ENCODE assay signal across 28 cellular contexts in the genomic region with DNA sequence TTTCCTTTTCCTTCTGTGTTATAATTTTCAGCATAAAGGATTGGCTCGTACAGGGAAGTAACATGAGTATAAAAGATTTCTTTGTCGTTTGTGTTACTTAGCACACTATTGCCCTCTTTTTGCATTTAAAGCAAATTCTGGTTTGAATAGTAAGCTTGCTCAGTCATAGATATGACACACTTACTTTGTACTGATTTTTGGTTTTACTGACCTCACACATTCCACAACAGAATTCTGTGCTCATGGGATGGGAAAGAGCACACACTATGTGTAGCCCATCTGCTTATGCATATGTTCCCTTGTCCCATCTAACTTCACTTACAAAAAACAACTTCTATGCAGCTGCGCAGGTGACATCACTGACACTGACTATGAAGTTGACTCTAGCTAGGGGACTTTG.
DNase-seq lines count a peak whose midpoint lies in the region; ATAC-seq, FAIRE-seq and TF ChIP-seq lines count a peak whose summit lies in the region.
"Had no signal": no experiment of that assay in that cellular context is flagged by ENCODE, and none has a peak within 500 bp of the region (broad histone marks: within the 10 kb centered on the region; RNA-seq: fewer than 3 reads in every experiment).

No MANE protein-coding gene starts in this region.

- H2BK120ac ChIP-seq in mesenchymal stem cell (ENCODE audit: low read depth, low read length), result no peak overlapping the region

- WGBS in mesenchymal stem cell, result 100% methylated on average over 1 of the region's 3 CpGs

- H2AFZ ChIP-seq in mesenchymal stem cell (ENCODE audit: low read depth, low read length), result no peak overlapping the region
- H2AFZ ChIP-seq: neural progenitor cell had no signal

- no peaks in the 10 kb centered on the region for H3K79me1 ChIP-seq in mesenchymal stem cell (replicated peaks; ENCODE audit: low read length, poor library complexity, severe bottlenecking)

- H4K8ac ChIP-seq in mesenchymal stem cell (ENCODE audit: low read length), result no peak overlapping the region

- peaks cover 8% of the 10 kb centered on the region for H3K4me1 ChIP-seq in mesenchymal stem cell (ENCODE audit: control insufficient read depth, insufficient read depth, low read depth, low read length)
- no peaks in the 10 kb centered on the region for H3K4me1 ChIP-seq in kidney (ENCODE audit: control insufficient read depth in 1 of 2, insufficient read depth in 1 of 2, low read depth in 1 of 2, low read length in 2 of 2)
- H3K4me1 ChIP-seq: heart left ventricle, prostate gland, upper lobe of right lung had no signal

- FAIRE-seq in kidney (lab: Jason Lieb, UNC), result no peak
- FAIRE-seq: K562 had no signal

- H2BK12ac ChIP-seq in mesenchymal stem cell (ENCODE audit: low read length in 2 of 2), result no peak overlapping the region

- no peak overlapping the region for H2AK5ac ChIP-seq in mesenchymal stem cell (ENCODE audit: low read length, severe bottlenecking)

- H3K14ac ChIP-seq in mesenchymal stem cell (ENCODE audit: low read length in 2 of 2), result no peak overlapping the region

- no peak for TF ChIP-seq CTCF in AG10803 (conservative IDR thresholded peaks at IDR 0.05; ENCODE audit: low read length)
- TF ChIP-seq CTCF in cardiac fibroblast (IDR thresholded peaks at IDR 0.05; ENCODE audit: low read depth, low read length), result no peak
- no peak for TF ChIP-seq CTCF in kidney (IDR thresholded peaks at IDR 0.05; ENCODE audit: borderline replicate concordance, extremely low read depth, insufficient read depth)

- intact Hi-C loops in kidney (cut with DNase I), result no loop called here

- H2BK15ac ChIP-seq in mesenchymal stem cell (ENCODE audit: low read depth, poor library complexity, severe bottlenecking), result no peak overlapping the region

- H3K9ac ChIP-seq in mesenchymal stem cell (ENCODE audit: low read length), result peak overlapping the region; percentile 35
- no peak overlapping the region for H3K9ac ChIP-seq in kidney (ENCODE audit: low read length in 2 of 2)
- H3K9ac ChIP-seq: neural progenitor cell, SK-N-SH had no signal

- H3K4me3 ChIP-seq in AG10803 (ENCODE audit: low read length) (no peak overlapping the region), cardiac fibroblast (replicated peaks in 1 of 2; ENCODE audit: low read depth in 2 of 2, low read length in 2 of 2) (no peak overlapping the region), mesenchymal stem cell (ENCODE audit: insufficient read depth in 1 of 2, low read depth in 1 of 2, low read length in 2 of 2) (no peak overlapping the region), kidney (ENCODE audit: low read length in 2 of 2) (no peak overlapping the region)
- H3K4me3 ChIP-seq: heart left ventricle, K562, neural progenitor cell, prostate gland, skin epidermis, upper lobe of right lung had no signal

- H3K4me2 ChIP-seq in mesenchymal stem cell (ENCODE audit: low read length, poor library complexity, severe bottlenecking), result no peak overlapping the region
- H3K4me2 ChIP-seq: neural progenitor cell, SK-N-SH had no signal

- H3K4ac ChIP-seq in mesenchymal stem cell (ENCODE audit: low read depth in 1 of 2, low read length in 2 of 2), result no peak overlapping the region

- no peak overlapping the region for H3K18ac ChIP-seq in mesenchymal stem cell (ENCODE audit: low read depth in 1 of 2, low read length in 2 of 2)

- H3K27ac ChIP-seq in mesenchymal stem cell (ENCODE audit: low read length, poor library complexity, severe bottlenecking), result no peak overlapping the region
- H3K27ac ChIP-seq in kidney (ENCODE audit: low read depth in 2 of 2, low read length in 2 of 2), result no peak overlapping the region
- H3K27ac ChIP-seq: heart left ventricle, neural progenitor cell, prostate gland, upper lobe of right lung had no signal

- H3K9me3 ChIP-seq in mesenchymal stem cell (ENCODE audit: control insufficient read depth, low read length) (no peaks in the 10 kb centered on the region), kidney (ENCODE audit: control insufficient read depth in 1 of 2, low read length in 2 of 2) (no peaks in the 10 kb centered on the region)
- H3K9me3 ChIP-seq: heart left ventricle, prostate gland, SK-N-SH, upper lobe of right lung had no signal

- H4K91ac ChIP-seq in mesenchymal stem cell (ENCODE audit: low read length), result no peak overlapping the region

- ATAC-seq in HG03280 (IDR thresholded peaks at IDR 0.05; ENCODE audit: unreplicated experiment) (no peak), HG03039 (IDR thresholded peaks at IDR 0.05; ENCODE audit: unreplicated experiment) (no peak), esophagus mucosa (no peak)
- ATAC-seq: activated CD4-positive, alpha-beta T cell treated with anti-CD3 and anti-CD28 coated beads for 36 hours; heart left ventricle; K562; left colon; upper lobe of right lung had no signal

- H2BK5ac ChIP-seq in mesenchymal stem cell (ENCODE audit: low read depth, low read length, poor library complexity, severe bottlenecking), result no peak overlapping the region

- H3K23ac ChIP-seq in mesenchymal stem cell (ENCODE audit: low read length in 2 of 2), result no peak overlapping the region

- DNase-seq in AG10803 (ENCODE audit: low read depth), result peak; percentile 56
- peak; percentile 59 for DNase-seq in LHCN-M2 (ENCODE audit: low read depth)
- peak; percentile 51 to 80 for DNase-seq in cardiac fibroblast (ENCODE audit: low read depth in 2 of 2)
- DNase-seq in mesenchymal stem cell, result no peak
- DNase-seq in kidney, result no peak
- DNase-seq: activated CD4-positive, alpha-beta T cell treated with anti-CD3 and anti-CD28 coated beads for 36 hours; activated gamma-delta T cell; activated T-cell treated with anti-CD3 and anti-CD28 coated beads, Interleukin-2, amount 50 U/mL, for 1 hour; amniotic stem cell; CD4-positive, CD25-positive, alpha-beta regulatory T cell; DMS 273 treated with DMSO at 0.1 percent for 48 hours; endodermal cell; heart left ventricle; left colon; MM.1S; NCI-H1436 treated with DMSO at 0.1 percent for 48 hours; NCI-H2171; NCI-H526; SK-N-SH; substantia nigra; upper lobe of right lung had no signal

- H3K36me3 ChIP-seq in mesenchymal stem cell (ENCODE audit: control insufficient read depth in 1 of 2, insufficient read depth in 2 of 2, low read depth in 1 of 2, low read length in 2 of 2) (no peaks in the 10 kb centered on the region), kidney (ENCODE audit: control insufficient read depth in 1 of 2, insufficient read depth in 2 of 2, low read length in 2 of 2) (no peaks in the 10 kb centered on the region)
- H3K36me3 ChIP-seq: heart left ventricle, neural progenitor cell, prostate gland, upper lobe of right lung had no signal

- no peaks in the 10 kb centered on the region for H3K27me3 ChIP-seq in mesenchymal stem cell (ENCODE audit: control insufficient read depth in 1 of 2, insufficient read depth in 1 of 2, low read length in 2 of 2)
- H3K27me3 ChIP-seq: neural progenitor cell, upper lobe of right lung had no signal

Comparison
In these comparisons a context has a peak if more than half of its experiments do, and no peak if none do; other contexts are left out.
1. DNase-seq: peak in AG10803 (single experiment), LHCN-M2 (single experiment) and cardiac fibroblast (2 of 2); none in mesenchymal stem cell (single experiment) and kidney (single experiment).